ENCODE assay signal across 1 cellular context in the genomic region with DNA sequence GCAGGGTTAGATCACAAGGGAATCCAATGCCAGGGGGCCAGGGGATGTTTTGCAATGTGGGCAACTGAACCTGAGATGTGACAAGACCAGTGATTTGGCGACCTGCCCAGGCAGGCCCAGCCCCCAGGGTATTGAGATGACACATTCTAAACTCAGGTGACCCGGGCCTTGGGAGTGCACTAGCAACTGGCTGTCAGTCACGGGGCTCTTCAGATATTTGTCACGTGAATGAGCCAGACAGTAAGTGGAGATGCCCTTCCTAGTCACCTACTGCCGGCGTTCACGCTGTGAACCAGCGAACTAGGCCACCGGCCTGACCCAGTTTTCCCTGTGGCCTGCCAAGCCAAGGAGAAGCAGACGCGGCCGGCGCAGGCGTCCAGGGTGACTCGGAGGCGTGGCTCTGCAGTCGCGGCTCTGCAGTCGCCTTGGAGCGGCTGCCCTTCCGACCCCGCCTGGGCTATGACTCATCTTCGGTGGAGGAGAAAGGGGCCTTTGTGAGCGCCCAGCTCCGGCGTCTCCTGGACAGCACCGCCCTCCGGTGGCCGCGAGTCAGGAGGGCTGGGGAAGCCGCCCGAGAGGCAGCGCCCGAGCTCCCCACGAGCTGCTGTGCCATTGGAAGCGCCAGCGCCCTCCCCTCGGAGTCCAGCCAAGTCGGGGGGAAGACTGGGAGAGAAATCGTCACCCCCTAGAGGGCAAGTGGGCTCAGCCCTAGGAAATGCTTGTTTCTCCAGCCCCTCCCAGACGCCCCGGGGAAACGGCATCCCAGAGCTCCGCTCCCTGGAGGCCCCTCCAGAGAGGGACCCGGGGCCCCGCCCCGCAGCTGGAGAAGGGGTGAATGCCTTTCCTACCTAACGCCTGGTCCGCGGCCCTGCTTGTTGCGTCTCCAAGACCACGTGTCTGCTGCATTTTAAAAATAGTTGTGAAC.
A peak's percentile ranks its signal among the peaks of the same experiment; 100 is the strongest.
TF ChIP-seq lines count a peak whose summit lies in the region.

No MANE protein-coding gene starts in this region.

TF ChIP-seq in K562, 482 proteins besides CTCF, POLR2A, EP300 and RAD21 (continues in another document):
- TF ChIP-seq ZNF609 (CRISPR knock-in tag; IDR thresholded peaks at IDR 0.05; ENCODE audit: borderline replicate concordance) (no peak), RFX1 (IDR thresholded peaks at IDR 0.05) (peak; percentile 64), MXI1 (IDR thresholded peaks at IDR 0.05; ENCODE audit: low read depth, low read length) (peak; percentile 66), CHCHD3 (CRISPR knock-in tag; IDR thresholded peaks at IDR 0.05) (no peak), SMC3 (conservative IDR thresholded peaks at IDR 0.05; ENCODE audit: insufficient read depth, low read depth, low read length) (peak; percentile 98), RBM22 (IDR thresholded peaks at IDR 0.05; ENCODE audit: low read depth, low read length, poor library complexity, severe bottlenecking) (peak; percentile 57), HDGF (IDR thresholded peaks at IDR 0.05) (0 out of 2 replicates have a peak, but pooled peaks have one; percentile 0), CBX5 (IDR thresholded peaks at IDR 0.05; ENCODE audit: borderline replicate concordance, low read depth) (peak; percentile 58; the same call in 1 of the 2 replicates), NCOR1 (IDR thresholded peaks at IDR 0.05) (peak; percentile 64), YY1 (IDR thresholded peaks at IDR 0.05; ENCODE audit: borderline replicate concordance in 1 of 3, control insufficient read depth in 1 of 3, extremely low read depth in 1 of 3, insufficient read depth in 3 of 3, insufficient read length in 1 of 3, insufficient replicate concordance in 2 of 3, low read depth in 1 of 3, low read length in 2 of 3) (peak in 2 of 3 experiments; percentile 54 to 59), USF1 (CRISPR knock-in tag; IDR thresholded peaks at IDR 0.05) (peak; percentile 75), ZMIZ1 (IDR thresholded peaks at IDR 0.05; ENCODE audit: low read depth in 2 of 2, low read length in 2 of 2) (0 out of 4 replicates have a peak, but pooled peaks of 1 of the 2 experiments have one; percentile 18), MECOM (CRISPR knock-in tag; IDR thresholded peaks at IDR 0.05) (peak; percentile 61; the same call in 1 of the 2 replicates), TAF9B (IDR thresholded peaks at IDR 0.05; ENCODE audit: partially characterized antibody) (peak; percentile 91), POLR2B (IDR thresholded peaks at IDR 0.05; ENCODE audit: low read depth, partially characterized antibody) (peak; percentile 44), ATF7 (IDR thresholded peaks at IDR 0.05) (peak; percentile 96), SOX6 (IDR thresholded peaks at IDR 0.05) (peak; percentile 78), CUX1 (CRISPR knock-in tag; IDR thresholded peaks at IDR 0.05) (peak; percentile 58; the same call in 1 of the 2 replicates), ZNF395 (CRISPR knock-in tag; IDR thresholded peaks at IDR 0.05) (peak; percentile 36; the same call in 1 of the 2 replicates), C11orf30 (IDR thresholded peaks at IDR 0.05; ENCODE audit: low read depth) (peak; percentile 45; the same call in 1 of the 2 replicates), BACH1 (tag; IDR thresholded peaks at IDR 0.05) (0 out of 2 replicates have a peak, but pooled peaks have one; percentile 26), PTTG1 (tag; IDR thresholded peaks at IDR 0.05; ENCODE audit: low read depth) (no peak), ATF1 (CRISPR knock-in tag; IDR thresholded peaks at IDR 0.05) (no peak), ATF1 (tag; IDR thresholded peaks at IDR 0.05) (peak; percentile 83), SIN3A (IDR thresholded peaks at IDR 0.05; ENCODE audit: borderline replicate concordance in 2 of 2, control insufficient read depth in 1 of 2, low read depth in 2 of 2, low read length in 2 of 2) (peak in 1 of 2 experiments; percentile 50; a peak in 1 of 4 replicates), GABPB1 (CRISPR knock-in tag; IDR thresholded peaks at IDR 0.05) (peak; percentile 63; the same call in 1 of the 2 replicates), HDAC1 (IDR thresholded peaks at IDR 0.05) (peak in 1 of 2 experiments; percentile 77; a peak in 2 of 4 replicates), CXXC5 (CRISPR knock-in tag; IDR thresholded peaks at IDR 0.05) (peak; percentile 73), HDAC2 (IDR thresholded peaks at IDR 0.05) (no peak), RB1 (IDR thresholded peaks at IDR 0.05; ENCODE audit: low read depth) (peak; percentile 91)
- TF ChIP-seq, protein P1, sequence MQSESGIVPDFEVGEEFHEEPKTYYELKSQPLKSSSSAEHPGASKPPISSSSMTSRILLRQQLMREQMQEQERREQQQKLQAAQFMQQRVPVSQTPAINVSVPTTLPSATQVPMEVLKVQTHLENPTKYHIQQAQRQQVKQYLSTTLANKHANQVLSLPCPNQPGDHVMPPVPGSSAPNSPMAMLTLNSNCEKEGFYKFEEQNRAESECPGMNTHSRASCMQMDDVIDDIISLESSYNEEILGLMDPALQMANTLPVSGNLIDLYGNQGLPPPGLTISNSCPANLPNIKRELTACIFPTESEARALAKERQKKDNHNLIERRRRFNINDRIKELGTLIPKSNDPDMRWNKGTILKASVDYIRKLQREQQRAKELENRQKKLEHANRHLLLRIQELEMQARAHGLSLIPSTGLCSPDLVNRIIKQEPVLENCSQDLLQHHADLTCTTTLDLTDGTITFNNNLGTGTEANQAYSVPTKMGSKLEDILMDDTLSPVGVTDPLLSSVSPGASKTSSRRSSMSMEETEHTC (IDR thresholded peaks at IDR 0.05), result peak; percentile 77; the same call in 1 of the 2 replicates
